Comparison of ENCODE assay signal across 8 cellular contexts in genomic region chr20:20489054-20489453, GRCh38.
A peak's percentile ranks its signal among the peaks of the same experiment; 100 is the strongest.
DNase-seq lines count a peak whose midpoint lies in the region; ATAC-seq and TF ChIP-seq lines count a peak whose summit lies in the region.

No MANE protein-coding gene starts in this region.

- H3K36me3 Mint-ChIP-seq in type B pancreatic cell (peaks cover 8% of the 10 kb centered on the region), GM23338 (ENCODE audit: low read depth) (peaks cover 4% of the 10 kb centered on the region; the same call in 1 of the 3 replicates)

- no peaks in the 10 kb centered on the region for H3K9me3 Mint-ChIP-seq in type B pancreatic cell
- H3K9me3 Mint-ChIP-seq in GM23338: no peaks in the 10 kb centered on the region; the same call in 2 of the 3 replicates

- H3K4me2 ChIP-seq in GM23338: no peak overlapping the region

- H3K27me3 Mint-ChIP-seq in type B pancreatic cell (no peaks in the 10 kb centered on the region), GM23338 (ENCODE audit: insufficient read depth, low read depth, poor library complexity) (peaks cover 2% of the 10 kb centered on the region)

- no peaks in the 10 kb centered on the region for H3K36me3 ChIP-seq in GM23338 (ENCODE audit: insufficient read depth)

- peaks cover 41% of the 10 kb centered on the region for H3K4me1 ChIP-seq in GM23338 (ENCODE audit: insufficient read depth)

- H3K27ac ChIP-seq in GM23338 (ENCODE audit: low read depth): no peak overlapping the region

- H3K4me3 Mint-ChIP-seq in type B pancreatic cell (no peak overlapping the region), GM23338 (no peak overlapping the region)

- peak; percentile 90 for ATAC-seq in GM18517 (IDR thresholded peaks at IDR 0.05; ENCODE audit: unreplicated experiment)
- peak; percentile 85 for ATAC-seq in GM21360 (IDR thresholded peaks at IDR 0.05; ENCODE audit: unreplicated experiment)
- peak; percentile 82 for ATAC-seq in HG03066 (IDR thresholded peaks at IDR 0.05; ENCODE audit: low read depth, unreplicated experiment)
- ATAC-seq in GM23338: no peak

- H4K20me1 ChIP-seq in GM23338 (replicated peaks; ENCODE audit: insufficient read depth): no peaks in the 10 kb centered on the region

- no peak overlapping the region for H2AFZ ChIP-seq in GM23338

- no peak overlapping the region for H3K4me3 ChIP-seq in GM23338

- H3K4me1 Mint-ChIP-seq in type B pancreatic cell (ENCODE audit: unreplicated experiment) (peaks cover 25% of the 10 kb centered on the region), GM23338 (peaks cover 43% of the 10 kb centered on the region)

- no peaks in the 10 kb centered on the region for H3K9me2 ChIP-seq in GM23338 (ENCODE audit: insufficient read depth)

- H3K27me3 ChIP-seq in GM23338 (ENCODE audit: insufficient read depth): no peaks in the 10 kb centered on the region

- H3F3A ChIP-seq in GM23338 (replicated peaks; ENCODE audit: low read depth): no peaks in the 10 kb centered on the region

- H3K27ac Mint-ChIP-seq in type B pancreatic cell: no peak overlapping the region
- H3K27ac Mint-ChIP-seq in GM23338: no peak overlapping the region

- no peaks in the 10 kb centered on the region for H3K79me2 ChIP-seq in GM23338 (replicated peaks; ENCODE audit: insufficient read depth)

- TF ChIP-seq CTCF in type B pancreatic cell (conservative IDR thresholded peaks at IDR 0.05): no peak
- TF ChIP-seq CTCF in GM23338 (conservative IDR thresholded peaks at IDR 0.05; ENCODE audit: low read depth in 2 of 2): no peak

- DNase-seq in astrocyte of the hippocampus (ENCODE audit: low read depth, low spot score) (peak; percentile 38), type B pancreatic cell (ENCODE audit: extremely low spot score, unreplicated experiment) (no peak), GM23338 (ENCODE audit: low spot score) (no peak), KG1 (lab: John Stamatoyannopoulos, UW) (no peak)
- no peak for DNase-seq in activated effector memory CD4-positive, alpha-beta T cell treated with Interleukin-2 at 50 U/mL for 16 hours

TF ChIP-seq in GM23338, 12 proteins besides CTCF, POLR2A, EP300 and RAD21:
- TF ChIP-seq EZH2phosphoT487 (IDR thresholded peaks at IDR 0.05; ENCODE audit: unreplicated experiment) (no peak), CREB1 (CRISPR knock-in tag; IDR thresholded peaks at IDR 0.05; ENCODE audit: low read depth) (no peak), NANOG (IDR thresholded peaks at IDR 0.05; ENCODE audit: borderline replicate concordance) (no peak), STAT1 (IDR thresholded peaks at IDR 0.05; ENCODE audit: unreplicated experiment) (no peak), ZNF462 (CRISPR knock-in tag; IDR thresholded peaks at IDR 0.05) (no peak), POLR2AphosphoS5 (IDR thresholded peaks at IDR 0.05; ENCODE audit: low read depth) (no peak), ZNF114 (CRISPR knock-in tag; IDR thresholded peaks at IDR 0.05) (no peak), ETS1 (IDR thresholded peaks at IDR 0.05) (no peak), EZH2 (IDR thresholded peaks at IDR 0.05; ENCODE audit: low read depth, unreplicated experiment) (no peak)
- TF ChIP-seq, protein P1, sequence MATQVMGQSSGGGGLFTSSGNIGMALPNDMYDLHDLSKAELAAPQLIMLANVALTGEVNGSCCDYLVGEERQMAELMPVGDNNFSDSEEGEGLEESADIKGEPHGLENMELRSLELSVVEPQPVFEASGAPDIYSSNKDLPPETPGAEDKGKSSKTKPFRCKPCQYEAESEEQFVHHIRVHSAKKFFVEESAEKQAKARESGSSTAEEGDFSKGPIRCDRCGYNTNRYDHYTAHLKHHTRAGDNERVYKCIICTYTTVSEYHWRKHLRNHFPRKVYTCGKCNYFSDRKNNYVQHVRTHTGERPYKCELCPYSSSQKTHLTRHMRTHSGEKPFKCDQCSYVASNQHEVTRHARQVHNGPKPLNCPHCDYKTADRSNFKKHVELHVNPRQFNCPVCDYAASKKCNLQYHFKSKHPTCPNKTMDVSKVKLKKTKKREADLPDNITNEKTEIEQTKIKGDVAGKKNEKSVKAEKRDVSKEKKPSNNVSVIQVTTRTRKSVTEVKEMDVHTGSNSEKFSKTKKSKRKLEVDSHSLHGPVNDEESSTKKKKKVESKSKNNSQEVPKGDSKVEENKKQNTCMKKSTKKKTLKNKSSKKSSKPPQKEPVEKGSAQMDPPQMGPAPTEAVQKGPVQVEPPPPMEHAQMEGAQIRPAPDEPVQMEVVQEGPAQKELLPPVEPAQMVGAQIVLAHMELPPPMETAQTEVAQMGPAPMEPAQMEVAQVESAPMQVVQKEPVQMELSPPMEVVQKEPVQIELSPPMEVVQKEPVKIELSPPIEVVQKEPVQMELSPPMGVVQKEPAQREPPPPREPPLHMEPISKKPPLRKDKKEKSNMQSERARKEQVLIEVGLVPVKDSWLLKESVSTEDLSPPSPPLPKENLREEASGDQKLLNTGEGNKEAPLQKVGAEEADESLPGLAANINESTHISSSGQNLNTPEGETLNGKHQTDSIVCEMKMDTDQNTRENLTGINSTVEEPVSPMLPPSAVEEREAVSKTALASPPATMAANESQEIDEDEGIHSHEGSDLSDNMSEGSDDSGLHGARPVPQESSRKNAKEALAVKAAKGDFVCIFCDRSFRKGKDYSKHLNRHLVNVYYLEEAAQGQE (IDR thresholded peaks at IDR 0.05; ENCODE audit: unreplicated experiment): no peak
